In the genomic region with DNA sequence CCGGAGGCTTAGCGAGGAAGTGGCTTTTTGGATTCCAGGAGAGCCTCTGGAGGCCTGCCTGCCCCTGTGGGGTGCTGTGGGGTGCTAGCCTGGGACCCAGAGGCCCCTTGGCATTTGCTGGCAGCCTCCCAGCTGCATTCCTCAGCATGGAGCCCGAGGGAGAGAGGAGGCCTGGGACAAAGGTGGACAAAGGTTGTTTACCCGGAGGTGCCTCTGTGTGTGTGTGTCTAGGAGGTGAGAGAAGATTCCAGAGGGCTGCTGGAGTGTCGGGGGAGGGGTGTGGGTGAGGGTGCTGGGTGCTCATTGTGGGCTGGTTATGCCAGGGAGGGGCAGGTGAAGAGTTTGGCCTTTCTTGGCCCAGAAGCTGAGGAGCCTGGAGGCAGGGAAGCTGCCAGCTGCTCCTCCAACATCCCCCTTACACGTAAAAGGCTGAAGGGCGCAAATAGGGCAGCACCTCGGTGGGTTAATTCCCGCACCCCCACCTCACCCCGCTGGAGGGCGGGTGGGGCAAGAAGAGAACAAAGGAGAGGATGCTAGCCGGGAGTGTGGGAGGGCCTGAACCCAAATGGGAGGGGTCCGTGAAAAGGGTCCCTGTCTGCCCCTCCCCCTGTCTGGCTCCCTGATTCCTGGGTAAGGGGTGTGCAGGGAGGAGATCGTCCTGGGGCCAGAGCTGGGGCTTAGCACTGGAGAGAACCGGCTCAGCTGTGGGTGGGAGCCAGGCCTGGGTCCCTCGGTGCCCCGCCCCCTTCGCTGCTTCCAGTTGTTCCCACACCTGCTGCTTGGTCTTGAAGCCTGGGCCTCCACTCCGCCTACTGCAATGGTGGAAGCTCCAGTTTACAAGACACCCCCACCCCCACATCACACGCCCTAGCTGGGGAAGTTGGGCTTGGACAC, we compare ENCODE assay signal across 1 cellular context.
A peak's percentile ranks its signal among the peaks of the same experiment; 100 is the strongest.
TF ChIP-seq lines count a peak whose summit lies in the region.

No MANE protein-coding gene starts in this region.

TF ChIP-seq in HEK293, 187 proteins besides CTCF, POLR2A, EP300 and RAD21 (continued from another document):
- TF ChIP-seq, protein P1, sequence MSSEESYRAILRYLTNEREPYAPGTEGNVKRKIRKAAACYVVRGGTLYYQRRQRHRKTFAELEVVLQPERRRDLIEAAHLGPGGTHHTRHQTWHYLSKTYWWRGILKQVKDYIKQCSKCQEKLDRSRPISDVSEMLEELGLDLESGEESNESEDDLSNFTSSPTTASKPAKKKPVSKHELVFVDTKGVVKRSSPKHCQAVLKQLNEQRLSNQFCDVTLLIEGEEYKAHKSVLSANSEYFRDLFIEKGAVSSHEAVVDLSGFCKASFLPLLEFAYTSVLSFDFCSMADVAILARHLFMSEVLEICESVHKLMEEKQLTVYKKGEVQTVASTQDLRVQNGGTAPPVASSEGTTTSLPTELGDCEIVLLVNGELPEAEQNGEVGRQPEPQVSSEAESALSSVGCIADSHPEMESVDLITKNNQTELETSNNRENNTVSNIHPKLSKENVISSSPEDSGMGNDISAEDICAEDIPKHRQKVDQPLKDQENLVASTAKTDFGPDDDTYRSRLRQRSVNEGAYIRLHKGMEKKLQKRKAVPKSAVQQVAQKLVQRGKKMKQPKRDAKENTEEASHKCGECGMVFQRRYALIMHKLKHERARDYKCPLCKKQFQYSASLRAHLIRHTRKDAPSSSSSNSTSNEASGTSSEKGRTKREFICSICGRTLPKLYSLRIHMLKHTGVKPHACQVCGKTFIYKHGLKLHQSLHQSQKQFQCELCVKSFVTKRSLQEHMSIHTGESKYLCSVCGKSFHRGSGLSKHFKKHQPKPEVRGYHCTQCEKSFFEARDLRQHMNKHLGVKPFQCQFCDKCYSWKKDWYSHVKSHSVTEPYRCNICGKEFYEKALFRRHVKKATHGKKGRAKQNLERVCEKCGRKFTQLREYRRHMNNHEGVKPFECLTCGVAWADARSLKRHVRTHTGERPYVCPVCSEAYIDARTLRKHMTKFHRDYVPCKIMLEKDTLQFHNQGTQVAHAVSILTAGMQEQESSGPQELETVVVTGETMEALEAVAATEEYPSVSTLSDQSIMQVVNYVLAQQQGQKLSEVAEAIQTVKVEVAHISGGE (tag by site-specific recombination; conservative IDR thresholded peaks at IDR 0.05; ENCODE audit: low read depth), result no peak
- TF ChIP-seq ZNF10 (tag by site-specific recombination; IDR thresholded peaks at IDR 0.05) (no peak), ZNF416 (tag by site-specific recombination; IDR thresholded peaks at IDR 0.05) (no peak), ZNF610 (tag by site-specific recombination; IDR thresholded peaks at IDR 0.05; ENCODE audit: borderline replicate concordance) (no peak), EGR2 (tag by site-specific recombination; IDR thresholded peaks at IDR 0.05; ENCODE audit: low read depth) (peak; percentile 94), ZNF366 (tag by site-specific recombination; conservative IDR thresholded peaks at IDR 0.05) (no peak), ZNF423 (tag by site-specific recombination; IDR thresholded peaks at IDR 0.05) (peak; percentile 34), SCRT2 (tag by site-specific recombination; IDR thresholded peaks at IDR 0.05) (0 out of 2 replicates have a peak, but pooled peaks have one; percentile 20), ZNF138 (tag by site-specific recombination; IDR thresholded peaks at IDR 0.05; ENCODE audit: borderline replicate concordance) (no peak), ZBTB1 (tag by site-specific recombination; IDR thresholded peaks at IDR 0.05) (no peak), KLF9 (tag by site-specific recombination; IDR thresholded peaks at IDR 0.05; ENCODE audit: low read depth) (peak; percentile 61; the same call in 1 of the 2 replicates), REPIN1 (tag by site-specific recombination; IDR thresholded peaks at IDR 0.05; ENCODE audit: low read depth) (no peak), FEZF1 (tag by site-specific recombination; IDR thresholded peaks at IDR 0.05) (no peak), ZNF626 (tag by site-specific recombination; IDR thresholded peaks at IDR 0.05) (no peak), ZNF302 (tag by site-specific recombination; IDR thresholded peaks at IDR 0.05; ENCODE audit: low read depth) (no peak), ZNF394 (tag by site-specific recombination; IDR thresholded peaks at IDR 0.05; ENCODE audit: borderline replicate concordance) (peak; percentile 16; the same call in 1 of the 2 replicates)
- TF ChIP-seq, protein P2, sequence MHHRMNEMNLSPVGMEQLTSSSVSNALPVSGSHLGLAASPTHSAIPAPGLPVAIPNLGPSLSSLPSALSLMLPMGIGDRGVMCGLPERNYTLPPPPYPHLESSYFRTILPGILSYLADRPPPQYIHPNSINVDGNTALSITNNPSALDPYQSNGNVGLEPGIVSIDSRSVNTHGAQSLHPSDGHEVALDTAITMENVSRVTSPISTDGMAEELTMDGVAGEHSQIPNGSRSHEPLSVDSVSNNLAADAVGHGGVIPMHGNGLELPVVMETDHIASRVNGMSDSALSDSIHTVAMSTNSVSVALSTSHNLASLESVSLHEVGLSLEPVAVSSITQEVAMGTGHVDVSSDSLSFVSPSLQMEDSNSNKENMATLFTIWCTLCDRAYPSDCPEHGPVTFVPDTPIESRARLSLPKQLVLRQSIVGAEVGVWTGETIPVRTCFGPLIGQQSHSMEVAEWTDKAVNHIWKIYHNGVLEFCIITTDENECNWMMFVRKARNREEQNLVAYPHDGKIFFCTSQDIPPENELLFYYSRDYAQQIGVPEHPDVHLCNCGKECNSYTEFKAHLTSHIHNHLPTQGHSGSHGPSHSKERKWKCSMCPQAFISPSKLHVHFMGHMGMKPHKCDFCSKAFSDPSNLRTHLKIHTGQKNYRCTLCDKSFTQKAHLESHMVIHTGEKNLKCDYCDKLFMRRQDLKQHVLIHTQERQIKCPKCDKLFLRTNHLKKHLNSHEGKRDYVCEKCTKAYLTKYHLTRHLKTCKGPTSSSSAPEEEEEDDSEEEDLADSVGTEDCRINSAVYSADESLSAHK (tag by site-specific recombination; IDR thresholded peaks at IDR 0.05), result no peak
- TF ChIP-seq, protein P3, sequence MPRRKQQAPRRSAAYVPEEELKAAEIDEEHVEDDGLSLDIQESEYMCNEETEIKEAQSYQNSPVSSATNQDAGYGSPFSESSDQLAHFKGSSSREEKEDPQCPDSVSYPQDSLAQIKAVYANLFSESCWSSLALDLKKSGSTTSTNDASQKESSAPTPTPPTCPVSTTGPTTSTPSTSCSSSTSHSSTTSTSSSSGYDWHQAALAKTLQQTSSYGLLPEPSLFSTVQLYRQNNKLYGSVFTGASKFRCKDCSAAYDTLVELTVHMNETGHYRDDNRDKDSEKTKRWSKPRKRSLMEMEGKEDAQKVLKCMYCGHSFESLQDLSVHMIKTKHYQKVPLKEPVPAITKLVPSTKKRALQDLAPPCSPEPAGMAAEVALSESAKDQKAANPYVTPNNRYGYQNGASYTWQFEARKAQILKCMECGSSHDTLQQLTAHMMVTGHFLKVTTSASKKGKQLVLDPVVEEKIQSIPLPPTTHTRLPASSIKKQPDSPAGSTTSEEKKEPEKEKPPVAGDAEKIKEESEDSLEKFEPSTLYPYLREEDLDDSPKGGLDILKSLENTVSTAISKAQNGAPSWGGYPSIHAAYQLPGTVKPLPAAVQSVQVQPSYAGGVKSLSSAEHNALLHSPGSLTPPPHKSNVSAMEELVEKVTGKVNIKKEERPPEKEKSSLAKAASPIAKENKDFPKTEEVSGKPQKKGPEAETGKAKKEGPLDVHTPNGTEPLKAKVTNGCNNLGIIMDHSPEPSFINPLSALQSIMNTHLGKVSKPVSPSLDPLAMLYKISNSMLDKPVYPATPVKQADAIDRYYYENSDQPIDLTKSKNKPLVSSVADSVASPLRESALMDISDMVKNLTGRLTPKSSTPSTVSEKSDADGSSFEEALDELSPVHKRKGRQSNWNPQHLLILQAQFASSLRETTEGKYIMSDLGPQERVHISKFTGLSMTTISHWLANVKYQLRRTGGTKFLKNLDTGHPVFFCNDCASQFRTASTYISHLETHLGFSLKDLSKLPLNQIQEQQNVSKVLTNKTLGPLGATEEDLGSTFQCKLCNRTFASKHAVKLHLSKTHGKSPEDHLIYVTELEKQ (tag by site-specific recombination; IDR thresholded peaks at IDR 0.05; ENCODE audit: borderline replicate concordance), result no peak
- TF ChIP-seq, protein P4, sequence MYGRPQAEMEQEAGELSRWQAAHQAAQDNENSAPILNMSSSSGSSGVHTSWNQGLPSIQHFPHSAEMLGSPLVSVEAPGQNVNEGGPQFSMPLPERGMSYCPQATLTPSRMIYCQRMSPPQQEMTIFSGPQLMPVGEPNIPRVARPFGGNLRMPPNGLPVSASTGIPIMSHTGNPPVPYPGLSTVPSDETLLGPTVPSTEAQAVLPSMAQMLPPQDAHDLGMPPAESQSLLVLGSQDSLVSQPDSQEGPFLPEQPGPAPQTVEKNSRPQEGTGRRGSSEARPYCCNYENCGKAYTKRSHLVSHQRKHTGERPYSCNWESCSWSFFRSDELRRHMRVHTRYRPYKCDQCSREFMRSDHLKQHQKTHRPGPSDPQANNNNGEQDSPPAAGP (tag by site-specific recombination; IDR thresholded peaks at IDR 0.05), result peak; percentile 42
- TF ChIP-seq, protein P5, sequence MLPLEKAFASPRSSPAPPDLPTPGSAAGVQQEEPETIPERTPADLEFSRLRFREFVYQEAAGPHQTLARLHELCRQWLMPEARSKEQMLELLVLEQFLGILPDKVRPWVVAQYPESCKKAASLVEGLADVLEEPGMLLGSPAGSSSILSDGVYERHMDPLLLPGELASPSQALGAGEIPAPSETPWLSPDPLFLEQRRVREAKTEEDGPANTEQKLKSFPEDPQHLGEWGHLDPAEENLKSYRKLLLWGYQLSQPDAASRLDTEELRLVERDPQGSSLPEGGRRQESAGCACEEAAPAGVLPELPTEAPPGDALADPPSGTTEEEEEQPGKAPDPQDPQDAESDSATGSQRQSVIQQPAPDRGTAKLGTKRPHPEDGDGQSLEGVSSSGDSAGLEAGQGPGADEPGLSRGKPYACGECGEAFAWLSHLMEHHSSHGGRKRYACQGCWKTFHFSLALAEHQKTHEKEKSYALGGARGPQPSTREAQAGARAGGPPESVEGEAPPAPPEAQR (tag by site-specific recombination; IDR thresholded peaks at IDR 0.05), result no peak
